In the genomic region with DNA sequence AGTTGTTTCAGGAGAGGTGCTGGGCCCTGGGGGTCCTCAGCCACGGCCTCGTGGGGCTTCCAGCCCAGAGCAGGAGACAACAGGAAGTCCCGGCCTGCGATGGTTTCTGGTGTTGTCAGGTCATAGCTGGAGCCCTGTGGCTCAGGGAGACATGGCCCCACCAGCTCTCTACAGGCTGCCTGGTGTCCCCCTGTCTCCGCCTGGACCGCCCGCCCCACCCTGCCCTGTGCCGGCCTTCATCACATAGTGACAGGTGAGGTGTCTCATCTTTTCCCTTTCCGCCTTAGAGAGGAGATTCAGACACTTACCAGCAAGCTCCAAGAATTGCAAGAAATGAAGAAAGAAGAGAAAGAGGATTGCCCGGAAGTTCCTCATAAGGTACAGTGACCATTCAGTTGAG, we compare ENCODE assay signal across 6 cellular contexts.
"Had no signal": no experiment of that assay in that cellular context is flagged by ENCODE, and none has a peak within 500 bp of the region (broad histone marks: within the 10 kb centered on the region; RNA-seq: fewer than 3 reads in every experiment).

No MANE protein-coding gene starts in this region.

- H3K9me3 Mint-ChIP-seq: GM23338, H9 had no signal

- H3K4me3 ChIP-seq: GM23338, K562 had no signal

- H2AFZ ChIP-seq: GM23338 had no signal

- H3K4me2 ChIP-seq: GM23338 had no signal

- DNase-seq: H9, HCEC 1CT, IMR-90, KG1 had no signal

- H3K4me1 Mint-ChIP-seq: GM23338, H9 had no signal

- H3K4me3 Mint-ChIP-seq: GM23338, H9 had no signal

- H3K27ac Mint-ChIP-seq: GM23338 had no signal

- ATAC-seq: GM23338, K562 had no signal
